ENCODE assay signal across 25 cellular contexts in genomic region chr6:136695410-136695809, GRCh38.
"Had no signal": no experiment of that assay in that cellular context is flagged by ENCODE, and none has a peak within 500 bp of the region (broad histone marks: within the 10 kb centered on the region; RNA-seq: fewer than 3 reads in every experiment).

No MANE protein-coding gene starts in this region.

- H3K36me3 ChIP-seq: gastrocnemius medialis, right lobe of liver, vagina had no signal

- H3K27me3 ChIP-seq: dorsolateral prefrontal cortex, gastrocnemius medialis, right lobe of liver, stomach, tibial artery, vagina had no signal

- ATAC-seq: esophagus mucosa, gastrocnemius medialis, natural killer cell had no signal

- H3K9ac ChIP-seq: parathyroid adenoma had no signal

- H2AFZ ChIP-seq: parathyroid adenoma had no signal

- FAIRE-seq: colon, small intestine had no signal

- H3K27ac ChIP-seq: dorsolateral prefrontal cortex, gastrocnemius medialis, left ventricle myocardium inferior, parathyroid adenoma, vagina had no signal

- H3K4me3 ChIP-seq: dorsolateral prefrontal cortex, gastrocnemius medialis, left ventricle myocardium inferior, lower lobe of right lung, right lobe of liver, stomach, tibial artery, vagina had no signal

- H3K4me1 ChIP-seq: gastrocnemius medialis, parathyroid adenoma had no signal

- DNase-seq: dorsolateral prefrontal cortex; effector CD4-positive, alpha-beta T cell; foreskin fibroblast; gastrocnemius medialis; head of caudate nucleus; islet precursor cell; kidney glomerular epithelial cell; left colon; left ventricle myocardium inferior; lower lobe of right lung; natural killer cell; occipital lobe; right lobe of liver; small intestine; stimulated activated CD4-positive, alpha-beta T cell treated with anti-CD3 and anti-CD28 coated beads, Interleukin-12 subunit alpha, Interleukin-12 subunit beta, amount 100 ng/mL, for 4 hours; stimulated activated CD4-positive, alpha-beta T cell treated with anti-CD3 and anti-CD28 coated beads, Interleukin-1b, Interleukin-23, amount 100 ng/mL, for 48 hours; stimulated activated CD4-positive, alpha-beta T cell treated with anti-CD3 and anti-CD28 coated beads, Interleukin-4, amount 100 ng/mL, for 1 hour; stimulated activated CD8-positive, alpha-beta memory T cell treated with anti-CD3 and anti-CD28 coated beads, Interleukin-4, amount 100 ng/mL, for 48 hours; stimulated activated naive CD4-positive, alpha-beta T cell treated with Interleukin-2 at 50 U/mL for 16 hours; stomach; tibial artery had no signal

- H3K79me2 ChIP-seq: parathyroid adenoma had no signal

- H3K9me3 ChIP-seq: gastrocnemius medialis, left ventricle myocardium inferior, lower lobe of right lung, right lobe of liver, stomach, tibial artery, vagina had no signal
